25 cellular contexts compared by ENCODE assay signal in the genomic region with DNA sequence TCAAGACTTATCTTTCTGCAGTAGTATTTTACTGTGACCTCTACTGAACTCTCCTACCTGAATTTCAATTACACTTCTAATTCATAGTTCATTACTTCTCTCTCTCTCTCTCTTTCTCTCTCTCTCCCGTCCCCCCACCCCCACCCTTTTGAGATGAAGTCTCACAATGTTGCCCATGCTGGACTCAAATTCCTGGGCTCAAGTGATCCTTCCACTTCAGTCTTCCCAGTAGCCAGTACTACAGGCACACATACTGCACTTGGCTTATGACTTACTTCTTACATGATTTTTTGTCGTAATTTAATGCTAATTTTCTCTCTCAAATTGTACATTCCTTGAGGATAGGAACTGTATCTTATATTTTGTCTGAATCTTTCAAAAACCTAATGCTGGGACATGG.
"Had no signal": no experiment of that assay in that cellular context is flagged by ENCODE, and none has a peak within 500 bp of the region (broad histone marks: within the 10 kb centered on the region; RNA-seq: fewer than 3 reads in every experiment).

No MANE protein-coding gene starts in this region.

- DNase-seq: colonic mucosa; cortex of kidney; dermis blood vessel endothelial cell; dorsolateral prefrontal cortex; effector CD4-positive, alpha-beta T cell; effector CD8-positive, alpha-beta T cell; effector memory CD4-positive, alpha-beta T cell; effector memory CD8-positive, alpha-beta T cell; endodermal cell; erythroblast; esophagus squamous epithelium; foreskin fibroblast; foreskin keratinocyte; foreskin melanocyte; gastrocnemius medialis; glutamatergic neuron; head of caudate nucleus; heart left ventricle; heart right ventricle had no signal

- H3K27ac ChIP-seq: colonic mucosa, coronary artery, dorsolateral prefrontal cortex, epithelial cell of prostate, esophagus muscularis mucosa, esophagus squamous epithelium, foreskin keratinocyte, gastrocnemius medialis, gastroesophageal sphincter, heart left ventricle, heart right ventricle had no signal

- H3K27ac Mint-ChIP-seq: dendritic cell treated with granulocyte-macrophage colony-stimulating factor and Interleukin-4, amounts not matched to agents 40 ng/mL and 50 ng/mL, for 4 days; effector memory CD8-positive, alpha-beta T cell; endodermal cell had no signal

- H3K27me3 ChIP-seq: colonic mucosa, dorsolateral prefrontal cortex, esophagus muscularis mucosa, esophagus squamous epithelium, foreskin keratinocyte, gastrocnemius medialis, gastroesophageal sphincter, heart left ventricle, heart right ventricle had no signal

- H3K4me3 Mint-ChIP-seq: dendritic cell treated with granulocyte-macrophage colony-stimulating factor and Interleukin-4, amounts not matched to agents 40 ng/mL and 50 ng/mL, for 4 days; effector memory CD8-positive, alpha-beta T cell; endodermal cell had no signal

- H3K27me3 Mint-ChIP-seq: dendritic cell treated with granulocyte-macrophage colony-stimulating factor and Interleukin-4, amounts not matched to agents 40 ng/mL and 50 ng/mL, for 4 days had no signal

- ATAC-seq: effector memory CD8-positive, alpha-beta T cell; esophagus mucosa; foreskin keratinocyte; gastrocnemius medialis; gastroesophageal sphincter; heart left ventricle; heart right ventricle had no signal

- H3K9me3 ChIP-seq: colonic mucosa, esophagus muscularis mucosa, esophagus squamous epithelium, gastrocnemius medialis, gastroesophageal sphincter, heart left ventricle, heart right ventricle had no signal

- H3K36me3 ChIP-seq: colonic mucosa, esophagus muscularis mucosa, esophagus squamous epithelium, gastrocnemius medialis, gastroesophageal sphincter, heart left ventricle, heart right ventricle had no signal

- H3K4me1 Mint-ChIP-seq: endodermal cell had no signal

- H3K9me3 Mint-ChIP-seq: dendritic cell treated with granulocyte-macrophage colony-stimulating factor and Interleukin-4, amounts not matched to agents 40 ng/mL and 50 ng/mL, for 4 days; effector memory CD8-positive, alpha-beta T cell; endodermal cell had no signal

- H3K4me1 ChIP-seq: colonic mucosa, foreskin keratinocyte, gastrocnemius medialis had no signal

- H3K4me3 ChIP-seq: colonic mucosa, coronary artery, dorsolateral prefrontal cortex, esophagus muscularis mucosa, esophagus squamous epithelium, gastrocnemius medialis, gastroesophageal sphincter, heart left ventricle, heart right ventricle had no signal
